In the genomic region with DNA sequence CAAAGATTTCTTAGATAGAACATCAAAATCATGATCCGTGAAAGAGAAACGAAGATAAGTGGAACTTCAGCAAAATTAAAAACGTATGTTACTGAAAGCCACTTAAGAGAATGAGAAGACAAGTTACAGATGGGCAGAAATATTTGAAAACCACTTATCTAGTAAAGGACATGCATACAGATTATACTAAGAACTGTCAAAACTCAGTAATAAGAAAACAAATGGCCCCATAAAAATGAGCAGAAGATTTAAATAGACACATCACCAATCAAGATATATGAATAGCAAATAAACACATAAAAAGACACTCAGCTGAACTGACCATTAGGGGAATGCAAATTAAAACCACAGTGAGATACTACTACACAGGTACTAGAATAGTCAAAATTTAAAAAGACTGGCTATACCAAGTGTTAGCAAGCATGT, we compare ENCODE assay signal across 31 cellular contexts.
A peak's percentile ranks its signal among the peaks of the same experiment; 100 is the strongest.
DNase-seq lines count a peak whose midpoint lies in the region; ATAC-seq, FAIRE-seq and TF ChIP-seq lines count a peak whose summit lies in the region.
"Had no signal": no experiment of that assay in that cellular context is flagged by ENCODE, and none has a peak within 500 bp of the region (broad histone marks: within the 10 kb centered on the region; RNA-seq: fewer than 3 reads in every experiment).

No MANE protein-coding gene starts in this region.

- DNase-seq in AG09309 (ENCODE audit: low read depth) = peak; percentile 52
- no peak for DNase-seq in H54 (ENCODE audit: insufficient read length, low spot score)
- peak; percentile 56 for DNase-seq in RPMI7951 (ENCODE audit: low read depth)
- peak; percentile 61 for DNase-seq in fibroblast of peridontal ligament (ENCODE audit: extremely low read depth)
- no peak for DNase-seq in natural killer cell treated with Interleukin-12 subunit alpha and Interleukin-12 subunit beta and Interleukin-15 and Interleukin-18, amount 100 ng/mL, for 72 hours (ENCODE audit: low spot score)
- no peak for DNase-seq in HPDE6-E6E7 (ENCODE audit: extremely low spot score)
- DNase-seq in stimulated activated naive CD4-positive, alpha-beta T cell (lab: John Stamatoyannopoulos, UW) = no peak
- DNase-seq: activated CD4-positive, alpha-beta T cell treated with anti-CD3 and anti-CD28 coated beads for 36 hours; activated CD8-positive, alpha-beta T cell treated with anti-CD3 and anti-CD28 coated beads, Interleukin-2, amount 10 ng/mL, durations not matched to agents 7 days and 5 days; activated naive CD4-positive, alpha-beta T cell treated with anti-CD3 and anti-CD28 coated beads, Interleukin-2, amount 50 U/mL, for 16 hours; CD8-positive, alpha-beta T cell; DMS 273 treated with DMSO at 0.1 percent for 48 hours; glutamatergic neuron; GOT3; KG1; left lung; mesendoderm; MG63; NCI-H1105; NK-92 treated with Interleukin-12 subunit alpha and Interleukin-12 subunit beta, amount 100 ng/mL, for 24 hours; PC-9; posterior cingulate gyrus; right cardiac atrium; Right ventricle myocardium superior; spleen; stimulated activated CD8-positive, alpha-beta memory T cell treated with anti-CD3 and anti-CD28 coated beads, Interleukin-4, amount 100 ng/mL, for 48 hours; SW 1271; T-helper 9 cell; thyroid gland had no signal

- peaks cover 0 to 4% of the 10 kb centered on the region in 2 donors for H3K27me3 Mint-ChIP-seq in natural killer cell treated with Interleukin-12 subunit alpha and Interleukin-12 subunit beta and Interleukin-15 and Interleukin-18, amount 100 ng/mL, for 72 hours
- H3K27me3 Mint-ChIP-seq: B cell had no signal

- H3K4me1 Mint-ChIP-seq in natural killer cell treated with Interleukin-12 subunit alpha and Interleukin-12 subunit beta and Interleukin-15 and Interleukin-18, amount 100 ng/mL, for 72 hours (ENCODE audit: low read depth in 2 of 2) = no peaks in the 10 kb centered on the region
- H3K4me1 Mint-ChIP-seq: B cell had no signal

- peak; percentile 79 for FAIRE-seq in H54 (lab: Jason Lieb, UNC)

- no peak overlapping the region for H3K4me3 ChIP-seq in AG09309 (ENCODE audit: control insufficient read depth, low read depth, low read length)
- H3K4me3 ChIP-seq: left lung, MG63, PC-9, spleen, thyroid gland had no signal

- TF ChIP-seq POLR2A in H54 (IDR thresholded peaks at IDR 0.05; ENCODE audit: low read depth, low read length) = no peak

- no peak overlapping the region for H3K4me3 Mint-ChIP-seq in natural killer cell treated with Interleukin-12 subunit alpha and Interleukin-12 subunit beta and Interleukin-15 and Interleukin-18, amount 100 ng/mL, for 72 hours
- H3K4me3 Mint-ChIP-seq: activated CD4-positive, alpha-beta T cell treated with anti-CD3 and anti-CD28 coated beads for 36 hours; activated CD8-positive, alpha-beta T cell treated with anti-CD3 and anti-CD28 coated beads, Interleukin-2, amount 10 ng/mL, durations not matched to agents 7 days and 5 days; B cell; CD8-positive, alpha-beta T cell had no signal

- no peaks in the 10 kb centered on the region for H3K9me3 Mint-ChIP-seq in natural killer cell treated with Interleukin-12 subunit alpha and Interleukin-12 subunit beta and Interleukin-15 and Interleukin-18, amount 100 ng/mL, for 72 hours
- H3K9me3 Mint-ChIP-seq: CD8-positive, alpha-beta T cell had no signal

- TF ChIP-seq CTCF in AG09309 (IDR thresholded peaks at IDR 0.05; ENCODE audit: control insufficient read depth, insufficient read depth, low read depth, low read length, missing control alignments) = no peak

- no peaks in the 10 kb centered on the region for H3K36me3 Mint-ChIP-seq in natural killer cell treated with Interleukin-12 subunit alpha and Interleukin-12 subunit beta and Interleukin-15 and Interleukin-18, amount 100 ng/mL, for 72 hours
- H3K36me3 Mint-ChIP-seq: CD8-positive, alpha-beta T cell had no signal

- ATAC-seq in natural killer cell treated with Interleukin-12 subunit alpha and Interleukin-12 subunit beta and Interleukin-15 and Interleukin-18, amount 100 ng/mL, for 72 hours = no peak
- no peak for ATAC-seq in HG02763 (IDR thresholded peaks at IDR 0.05; ENCODE audit: unreplicated experiment)
- ATAC-seq: activated CD4-positive, alpha-beta T cell treated with anti-CD3 and anti-CD28 coated beads for 36 hours; activated CD8-positive, alpha-beta T cell treated with anti-CD3 and anti-CD28 coated beads, Interleukin-2, amount 10 ng/mL, durations not matched to agents 7 days and 5 days; CD8-positive, alpha-beta T cell; left lung; right cardiac atrium had no signal

- no peak overlapping the region for H3K27ac Mint-ChIP-seq in natural killer cell treated with Interleukin-12 subunit alpha and Interleukin-12 subunit beta and Interleukin-15 and Interleukin-18, amount 100 ng/mL, for 72 hours
- H3K27ac Mint-ChIP-seq: activated CD4-positive, alpha-beta T cell treated with anti-CD3 and anti-CD28 coated beads for 36 hours; activated CD8-positive, alpha-beta T cell treated with anti-CD3 and anti-CD28 coated beads, Interleukin-2, amount 10 ng/mL, durations not matched to agents 7 days and 5 days; B cell; CD8-positive, alpha-beta T cell had no signal

Comparison
In these comparisons a context has a peak if more than half of its experiments do, and no peak if none do; other contexts are left out.
1. DNase-seq: peak in AG09309 (single experiment), RPMI7951 (single experiment) and fibroblast of peridontal ligament (single experiment); none in H54 (single experiment), natural killer cell treated with Interleukin-12 subunit alpha and Interleukin-12 subunit beta and Interleukin-15 and Interleukin-18, amount 100 ng/mL, for 72 hours (single experiment), HPDE6-E6E7 (single experiment) and stimulated activated naive CD4-positive, alpha-beta T cell (0 of 6).